8 cellular contexts compared by ENCODE assay signal in genomic region chr3:153927107-153927506, GRCh38.
A peak's percentile ranks its signal among the peaks of the same experiment; 100 is the strongest.
DNase-seq lines count a peak whose midpoint lies in the region; ATAC-seq and TF ChIP-seq lines count a peak whose summit lies in the region.

No MANE protein-coding gene starts in this region.

- H3K79me2 ChIP-seq in DOHH2 (ENCODE audit: control insufficient read depth, low read length): no peaks in the 10 kb centered on the region

- intact Hi-C loops in posterior vena cava (cut with DNase I): no loop called here

- H3K27me3 ChIP-seq in DOHH2 (ENCODE audit: control insufficient read depth, low read length): peaks cover 6% of the 10 kb centered on the region

- TF ChIP-seq CTCF in DOHH2 (IDR thresholded peaks at IDR 0.05; ENCODE audit: low read depth, low read length, poor library complexity, severe bottlenecking): peak; percentile 22
- TF ChIP-seq CTCF in HEK293 (tag by site-specific recombination; IDR thresholded peaks at IDR 0.05): no peak
- no peak for TF ChIP-seq CTCF in RWPE1 (conservative IDR thresholded peaks at IDR 0.05; ENCODE audit: low read depth)

- no peak overlapping the region for H3K4me3 ChIP-seq in DOHH2 (ENCODE audit: low read length)
- H3K4me3 ChIP-seq in HEK293 (ENCODE audit: low read depth, low read length): no peak overlapping the region

- H3K27me3 Mint-ChIP-seq in naive thymus-derived CD8-positive, alpha-beta T cell: peaks cover 0 to 22% (median 12%) of the 10 kb centered on the region in 5 donors

- no peak overlapping the region for H3K4me3 Mint-ChIP-seq in naive thymus-derived CD8-positive, alpha-beta T cell

- H3K9me2 ChIP-seq in DOHH2 (replicated peaks; ENCODE audit: control insufficient read depth, low read length): no peaks in the 10 kb centered on the region

- H3K4me2 ChIP-seq in DOHH2 (ENCODE audit: low read length): no peak overlapping the region

- no peaks in the 10 kb centered on the region for H3K9me3 Mint-ChIP-seq in naive thymus-derived CD8-positive, alpha-beta T cell

- POLR2A ChIA-PET in HEK293 (lab: Yijun Ruan, JAX) (no interaction called here), RWPE1 (lab: Yijun Ruan, JAX; ENCODE audit: low non-redundant PET) (no interaction called here)
- POLR2A ChIA-PET in naive thymus-derived CD8-positive, alpha-beta T cell (lab: Charles Lee): no interaction called here

- H3K9me3 ChIP-seq in DOHH2 (ENCODE audit: control insufficient read depth, insufficient read depth, low read length) (no peaks in the 10 kb centered on the region), HEK293 (ENCODE audit: control insufficient read depth, insufficient read depth, low read depth, low read length) (no peaks in the 10 kb centered on the region)

- DNase-seq in RWPE1 (ENCODE audit: low spot score): peak; percentile 10
- DNase-seq in kidney glomerular epithelial cell (lab: John Stamatoyannopoulos, UW): peak; percentile 20
- DNase-seq in posterior vena cava (ENCODE audit: low spot score): no peak
- DNase-seq in NCI-H1048 (lab: John Stamatoyannopoulos, UW): no peak
- DNase-seq in naive thymus-derived CD8-positive, alpha-beta T cell: no peak

- H3K36me3 Mint-ChIP-seq in naive thymus-derived CD8-positive, alpha-beta T cell: no peaks in the 10 kb centered on the region

- H3K36me3 ChIP-seq in DOHH2 (ENCODE audit: control insufficient read depth, low read length) (no peaks in the 10 kb centered on the region), HEK293 (ENCODE audit: control insufficient read depth in 2 of 2, insufficient read depth in 1 of 2, low read length in 2 of 2) (no peaks in the 10 kb centered on the region)

- H3K27ac ChIP-seq in DOHH2 (ENCODE audit: low read depth, low read length): no peak overlapping the region
- H3K27ac ChIP-seq in HEK293 (ENCODE audit: extremely low read depth, low read depth, low read length): no peak overlapping the region
- H3K27ac ChIP-seq in RWPE1: no peak overlapping the region

- ATAC-seq in naive thymus-derived CD8-positive, alpha-beta T cell: no peak
- no peak for ATAC-seq in HG02973 (IDR thresholded peaks at IDR 0.05; ENCODE audit: unreplicated experiment)

- no peak overlapping the region for H3K27ac Mint-ChIP-seq in naive thymus-derived CD8-positive, alpha-beta T cell

- no peaks in the 10 kb centered on the region for H4K20me1 ChIP-seq in DOHH2 (ENCODE audit: control insufficient read depth, insufficient read depth, low read depth, low read length)

- H3K4me1 Mint-ChIP-seq in naive thymus-derived CD8-positive, alpha-beta T cell: no peaks in the 10 kb centered on the region

- CTCF ChIA-PET in HEK293 (lab: Yijun Ruan, JAX) (interaction anchor here (0.6 kb wide), 1 partner anchor 145 kb away, joined by 3 read pairs; no protein-coding TSS in a partner anchor), RWPE1 (lab: Yijun Ruan, JAX) (no interaction called here)

- H3F3A ChIP-seq in DOHH2 (ENCODE audit: control insufficient read depth, insufficient read depth): no peaks in the 10 kb centered on the region

- no peaks in the 10 kb centered on the region for H3K4me1 ChIP-seq in DOHH2 (ENCODE audit: control insufficient read depth, low read length)
- no peaks in the 10 kb centered on the region for H3K4me1 ChIP-seq in HEK293 (ENCODE audit: control insufficient read depth, insufficient read depth, low read length)

TF ChIP-seq in HEK293, 187 proteins besides CTCF, POLR2A, EP300 and RAD21:
- TF ChIP-seq ZNF654 (tag by site-specific recombination; IDR thresholded peaks at IDR 0.05; ENCODE audit: low read depth) (peak; percentile 31), ZNF677 (tag by site-specific recombination; IDR thresholded peaks at IDR 0.05) (no peak)

Comparison
In these comparisons a context has a peak if more than half of its experiments do, and no peak if none do; other contexts are left out.
1. DNase-seq: peak in RWPE1 (single experiment) and kidney glomerular epithelial cell (single experiment); none in posterior vena cava (single experiment), NCI-H1048 (single experiment) and naive thymus-derived CD8-positive, alpha-beta T cell (0 of 10).